In genomic region chr12:54232790-54233189, GRCh38 we compare ENCODE assay signal across 17 cellular contexts. TPM values are rescaled to one million over a fixed set of nuclear protein-coding genes. Genes with fewer than 3 reads are reported as not detected.
DNase-seq lines count a peak whose midpoint lies in the region; ATAC-seq and TF ChIP-seq lines count a peak whose summit lies in the region.
"Had no signal": no experiment of that assay in that cellular context is flagged by ENCODE, and none has a peak within 500 bp of the region (broad histone marks: within the 10 kb centered on the region; RNA-seq: fewer than 3 reads in every experiment).

No MANE protein-coding gene starts in this region.

- peak; percentile 26 for DNase-seq in AG08395 (ENCODE audit: low spot score)
- peak; percentile 61 for DNase-seq in H7
- DNase-seq in astrocyte of the spinal cord (ENCODE audit: low read depth, low spot score), result peak; percentile 52
- peak; percentile 68 for DNase-seq in mesendoderm
- no peak for DNase-seq in kidney glomerular epithelial cell (lab: John Stamatoyannopoulos, UW)
- DNase-seq in GM20000 (ENCODE audit: low spot score), result no peak
- no peak for DNase-seq in NCI-H128 (lab: John Stamatoyannopoulos, UW; ENCODE audit: unreplicated experiment)
- DNase-seq: activated CD4-positive, alpha-beta T cell treated with anti-CD3 and anti-CD28 coated beads for 1 hour; GF-D8; Karpas-422; left colon; NCI-H2081 treated with DMSO at 0.1 percent for 48 hours; stimulated activated CD4-positive, alpha-beta T cell treated with anti-CD3 and anti-CD28 coated beads, Interleukin-15, amount 100 ng/mL, for 24 hours had no signal

- WGBS in mesendoderm (ENCODE audit: extremely low coverage, insufficient coverage, low lambda C conversion rate), result no CpG with 5 or more reads among the region's 2 CpGs

- in situ Hi-C loops in astrocyte of the spinal cord (cut with HindIII; ENCODE audit: low sequenced_read_pairs), result no loop called here

- no peak overlapping the region for H3K27ac ChIP-seq in mesendoderm (ENCODE audit: low read depth, low read length)
- H3K27ac ChIP-seq: BLaER1, neutrophil, vagina had no signal

- no peak overlapping the region for H3K23ac ChIP-seq in mesendoderm (ENCODE audit: low read length)

- no peak overlapping the region for H2BK120ac ChIP-seq in mesendoderm (ENCODE audit: low read depth, low read length)

- H2AK5ac ChIP-seq in mesendoderm (ENCODE audit: low read length), result no peak overlapping the region

- no peak overlapping the region for H4K5ac ChIP-seq in mesendoderm (ENCODE audit: low read length)

- H2BK15ac ChIP-seq in mesendoderm (replicated peaks; ENCODE audit: low read depth), result no peak overlapping the region

- H3K56ac ChIP-seq in mesendoderm (ENCODE audit: low read length), result no peak overlapping the region

- no peak for TF ChIP-seq CTCF in astrocyte of the spinal cord (IDR thresholded peaks at IDR 0.05; ENCODE audit: low read depth, low read length)
- no peak for TF ChIP-seq CTCF in GM20000 (IDR thresholded peaks at IDR 0.05; ENCODE audit: extremely low read depth, missing control alignments)

- no peak for ATAC-seq in HG02642 (IDR thresholded peaks at IDR 0.05; ENCODE audit: poor library complexity, unreplicated experiment)
- ATAC-seq: left colon had no signal

- H3K4me1 ChIP-seq in mesendoderm (ENCODE audit: control insufficient read depth, low read depth, low read length), result no peaks in the 10 kb centered on the region

- no peaks in the 10 kb centered on the region for H3K79me1 ChIP-seq in mesendoderm (ENCODE audit: low read length)

- no peaks in the 10 kb centered on the region for H3K79me2 ChIP-seq in mesendoderm (ENCODE audit: control insufficient read depth, insufficient read depth, low read length)

- H2BK5ac ChIP-seq in mesendoderm (ENCODE audit: low read length), result no peak overlapping the region

- H3K4me3 ChIP-seq in H7 (ENCODE audit: insufficient read depth, low read depth, low read length) (no peak overlapping the region), astrocyte of the spinal cord (ENCODE audit: low read depth, low read length) (no peak overlapping the region), mesendoderm (ENCODE audit: low read length) (no peak overlapping the region)
- H3K4me3 ChIP-seq: BLaER1, vagina had no signal

- H3K9ac ChIP-seq in mesendoderm (ENCODE audit: low read length), result no peak overlapping the region
- H3K9ac ChIP-seq: BLaER1 had no signal

- H3K4me2 ChIP-seq in mesendoderm (ENCODE audit: low read length), result no peak overlapping the region
- H3K4me2 ChIP-seq: BLaER1 had no signal

- no peak overlapping the region for H3K4ac ChIP-seq in mesendoderm (ENCODE audit: low read depth, low read length)

- H4K8ac ChIP-seq in mesendoderm (ENCODE audit: low read depth, low read length), result no peak overlapping the region

- no peaks in the 10 kb centered on the region; the same call in 1 of the 2 replicates for H3K36me3 ChIP-seq in H7 (replicated peaks; ENCODE audit: control insufficient read depth, insufficient read depth, low read length)
- peaks cover 2% of the 10 kb centered on the region for H3K36me3 ChIP-seq in mesendoderm (ENCODE audit: control insufficient read depth, insufficient read depth, low read length)
- H3K36me3 ChIP-seq: vagina had no signal

- H3K18ac ChIP-seq in mesendoderm (ENCODE audit: low read length), result no peak overlapping the region

- H3K27me3 ChIP-seq in H7 (ENCODE audit: control insufficient read depth, insufficient read depth, low read length), result no peaks in the 10 kb centered on the region
- H3K27me3 ChIP-seq in mesendoderm (ENCODE audit: insufficient read depth, low read length, poor library complexity), result no peaks in the 10 kb centered on the region
- H3K27me3 ChIP-seq: BLaER1, neutrophil, vagina had no signal

RNA-seq across cellular contexts. Expression of gene SMUG1, which starts 44.0 kb away (rescaled TPM):
- 33.8 and 40.2 TPM in 2 replicates for total RNA-seq in H7 (2014; rRNA removed; shearing (Covaris generic))
- polyA plus RNA-seq in mesendoderm (2013, experiment 1 of 2), result 13.5 TPM
- 13.2 TPM for polyA plus RNA-seq in mesendoderm (2013, experiment 2 of 2)

RNA-seq across cellular contexts. Expression of gene CBX5, which starts 47.1 kb away (rescaled TPM):
- total RNA-seq in H7 (2014; rRNA removed; shearing (Covaris generic)), result 51.2 and 62.2 TPM in 2 replicates
- 88.5 TPM for polyA plus RNA-seq in mesendoderm (2013, experiment 1 of 2)
- 87.9 TPM for polyA plus RNA-seq in mesendoderm (2013, experiment 2 of 2)

RNA-seq across cellular contexts. Expression of gene HNRNPA1, which starts 47.7 kb away (rescaled TPM):
- 907 and 952 TPM in 2 replicates for total RNA-seq in H7 (2014; rRNA removed; shearing (Covaris generic))
- polyA plus RNA-seq in mesendoderm (2013, experiment 1 of 2), result 2,676 TPM
- 2,661 TPM for polyA plus RNA-seq in mesendoderm (2013, experiment 2 of 2)

Comparison
In these comparisons a context has a peak if more than half of its experiments do, and no peak if none do; other contexts are left out.
1. DNase-seq: peak in AG08395 (single experiment), H7 (single experiment), astrocyte of the spinal cord (single experiment) and mesendoderm (single experiment); none in kidney glomerular epithelial cell (single experiment), GM20000 (single experiment) and NCI-H128 (single experiment).